10 cellular contexts compared by ENCODE assay signal in genomic region chr4:108135549-108136209, GRCh38. TPM values are rescaled to one million over a fixed set of nuclear protein-coding genes. Genes with fewer than 3 reads are reported as not detected.
A peak's percentile ranks its signal among the peaks of the same experiment; 100 is the strongest.
DNase-seq lines count a peak whose midpoint lies in the region; ATAC-seq, FAIRE-seq and TF ChIP-seq lines count a peak whose summit lies in the region.
"Had no signal": no experiment of that assay in that cellular context is flagged by ENCODE, and none has a peak within 500 bp of the region (broad histone marks: within the 10 kb centered on the region; RNA-seq: fewer than 3 reads in every experiment).

No MANE protein-coding gene starts in this region.

- peaks cover 6% of the 10 kb centered on the region for H3K36me3 Mint-ChIP-seq in central memory CD8-positive, alpha-beta T cell (ENCODE audit: insufficient read depth)

- peak overlapping the region; percentile 0 to 37 (median 27); a peak in 16 of 22 replicates for H3K4me2 ChIP-seq in BLaER1 treated with 17β-estradiol and CSF1 and Interleukin-3, amounts not matched to agents 10 nM and 100 nM

- no peak overlapping the region for H3K9ac ChIP-seq in BLaER1 treated with 17β-estradiol and CSF1 and Interleukin-3, amounts not matched to agents 10 nM and 100 nM

- H3K9me3 ChIP-seq in BLaER1 treated with 17β-estradiol and CSF1 and Interleukin-3, amounts not matched to agents 10 nM and 100 nM (replicated peaks in 1 of 11), result peaks cover 0 to 13% (median 0%) of the 10 kb centered on the region in 11 experiments; a peak in 4 of 22 replicates
- H3K9me3 ChIP-seq: heart right ventricle had no signal

- peaks cover 9% of the 10 kb centered on the region for H3K27me3 Mint-ChIP-seq in central memory CD8-positive, alpha-beta T cell

- peak overlapping the region in 5 of 11 experiments; percentile 1 to 37 (median 22); a peak in 5 of 22 replicates for H3K27ac ChIP-seq in BLaER1 treated with 17β-estradiol and CSF1 and Interleukin-3, amounts not matched to agents 10 nM and 100 nM
- H3K27ac ChIP-seq in coronary artery, result no peak overlapping the region
- H3K27ac ChIP-seq: heart right ventricle had no signal

- H3K4me1 Mint-ChIP-seq in central memory CD8-positive, alpha-beta T cell, result peaks cover 4% of the 10 kb centered on the region

- H3K27me3 ChIP-seq in BLaER1 treated with 17β-estradiol and CSF1 and Interleukin-3, amounts not matched to agents 10 nM and 100 nM, result peaks cover 0 to 10% (median 8%) of the 10 kb centered on the region in 11 experiments; a peak in 19 of 22 replicates

- no peak overlapping the region for H3K4me3 Mint-ChIP-seq in central memory CD8-positive, alpha-beta T cell

- H3K27ac Mint-ChIP-seq in central memory CD8-positive, alpha-beta T cell (ENCODE audit: low read depth), result peak overlapping the region; percentile 33

- no peak for DNase-seq in GM12892 (ENCODE audit: insufficient read length)
- DNase-seq in NCI-H2227 treated with DMSO at 0.1 percent for 48 hours (lab: John Stamatoyannopoulos, UW), result peak; percentile 74
- DNase-seq in central memory CD8-positive, alpha-beta T cell (ENCODE audit: low spot score in 2 of 2), result no peak
- no peak for DNase-seq in coronary artery (ENCODE audit: low spot score)
- no peak for DNase-seq in stimulated activated CD4-positive, alpha-beta T cell treated with anti-CD3 and anti-CD28 coated beads, Interleukin-15, amount 100 ng/mL, for 24 hours
- DNase-seq: central memory CD4-positive, alpha-beta T cell; heart right ventricle had no signal

- ATAC-seq in central memory CD8-positive, alpha-beta T cell (replicated peaks; ENCODE audit: extremely low read depth, poor library complexity, severe bottlenecking), result no peak
- ATAC-seq in GM18868 (IDR thresholded peaks at IDR 0.05; ENCODE audit: unreplicated experiment), result no peak
- no peak for ATAC-seq in GM18502 (IDR thresholded peaks at IDR 0.05; ENCODE audit: poor library complexity, unreplicated experiment)
- ATAC-seq: heart right ventricle had no signal

- H3K9me3 Mint-ChIP-seq in central memory CD8-positive, alpha-beta T cell, result no peaks in the 10 kb centered on the region

- TF ChIP-seq CTCF in coronary artery (IDR thresholded peaks at IDR 0.05), result no peak

- H3K4me3 ChIP-seq in BLaER1 treated with 17β-estradiol and CSF1 and Interleukin-3, amounts not matched to agents 10 nM and 100 nM, result no peak overlapping the region
- H3K4me3 ChIP-seq in coronary artery, result no peak overlapping the region
- H3K4me3 ChIP-seq: heart right ventricle had no signal

- H3K36me3 ChIP-seq in BLaER1 treated with 17β-estradiol and CSF1 and Interleukin-3, amounts not matched to agents 10 nM and 100 nM, result peaks cover 0 to 85% (median 20%) of the 10 kb centered on the region in 11 experiments; a peak in 11 of 22 replicates
- H3K36me3 ChIP-seq: heart right ventricle had no signal

- peak; percentile 71 for FAIRE-seq in GM12892 (lab: Jason Lieb, UNC)

- no peak for TF ChIP-seq POLR2A in GM12892 (IDR thresholded peaks at IDR 0.05; ENCODE audit: low read depth, low read length)

- peaks cover 17 to 86% (median 37%) of the 10 kb centered on the region in 10 experiments for H3K4me1 ChIP-seq in BLaER1 treated with 17β-estradiol and CSF1 and Interleukin-3, amounts not matched to agents 10 nM and 100 nM

- peaks cover 0 to 99% (median 6%) of the 10 kb centered on the region in 11 experiments; a peak in 10 of 22 replicates for H4K20me1 ChIP-seq in BLaER1 treated with 17β-estradiol and CSF1 and Interleukin-3, amounts not matched to agents 10 nM and 100 nM

RNA-seq across cellular contexts. Expression of gene LEF1, which starts 33.1 kb away (rescaled TPM):
- polyA plus RNA-seq in GM12892 (2012; ENCODE audit: missing spikeins), result 20.9 TPM
